26 cellular contexts compared by ENCODE assay signal in the genomic region with DNA sequence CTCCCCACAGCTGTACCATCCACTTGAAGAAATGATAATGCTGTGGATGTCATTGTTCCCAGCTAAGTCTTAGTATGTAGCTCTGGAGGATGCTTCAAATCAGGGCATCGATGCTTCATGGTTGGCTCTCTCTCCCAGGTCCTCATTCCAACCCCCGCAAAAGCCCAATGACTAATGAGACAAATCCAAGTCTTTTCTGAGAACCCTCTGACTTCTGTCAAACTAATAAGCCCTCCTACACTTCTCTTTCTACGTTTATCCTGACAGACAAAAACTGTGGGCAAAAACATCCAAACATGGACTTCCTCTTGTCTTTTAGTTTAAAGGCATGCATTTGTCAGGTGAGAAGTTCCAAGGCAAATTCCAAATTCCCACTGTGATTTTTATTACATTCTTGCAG.
"Had no signal": no experiment of that assay in that cellular context is flagged by ENCODE, and none has a peak within 500 bp of the region (broad histone marks: within the 10 kb centered on the region; RNA-seq: fewer than 3 reads in every experiment).

No MANE protein-coding gene starts in this region.

- ATAC-seq: stimulated activated effector memory CD8-positive, alpha-beta T cell treated with anti-CD3 and anti-CD28 coated beads, Interleukin-12 subunit alpha, Interleukin-12 subunit beta, amount 100 ng/mL, for 72 hours; stimulated activated memory B cell treated with anti-CD40 and anti-IgM and Interleukin-4, amounts not matched to agents 10 μg/mL and 1 μg/mL and 100 μg/mL, for 72 hours; stimulated activated naive B cell treated with anti-CD40 and anti-IgM and Interleukin-4, amounts not matched to agents 10 μg/mL and 1 μg/mL and 100 μg/mL, for 72 hours; stimulated activated naive CD8-positive, alpha-beta T cell treated with anti-CD3 and anti-CD28 coated beads, Interleukin-15, amount 100 ng/mL, for 72 hours; stimulated activated naive CD8-positive, alpha-beta T cell treated with anti-CD3 and anti-CD28 coated beads, Interleukin-15, Interleukin-2, amounts not matched to agents 100 U/mL and 50 U/mL, for 24 hours; upper lobe of right lung had no signal

- DNase-seq: stimulated activated CD4-positive, alpha-beta T cell treated with anti-CD3 and anti-CD28 coated beads, Interleukin-2, amount 100 ng/mL, for 48 hours; stimulated activated CD4-positive, alpha-beta T cell treated with anti-CD3 and anti-CD28 coated beads, Interleukin-4, amount 100 ng/mL, for 1 hour; stimulated activated CD4-positive, alpha-beta T cell treated with anti-CD3 and anti-CD28 coated beads, Interleukin-4, amount 100 ng/mL, for 24 hours; stimulated activated CD4-positive, alpha-beta T cell treated with anti-CD3 and anti-CD28 coated beads, Interleukin-4, amount 100 ng/mL, for 4 hours; stimulated activated CD8-positive, alpha-beta memory T cell treated with anti-CD3 and anti-CD28 coated beads, Interleukin-4, amount 100 ng/mL, for 48 hours; stimulated activated naive B cell treated with anti-CD40 and anti-IgM and Interleukin-4, amounts not matched to agents 10 μg/mL and 1 μg/mL and 100 μg/mL, for 72 hours; stimulated activated naive CD4-positive, alpha-beta T cell; stimulated activated naive CD4-positive, alpha-beta T cell treated with Interleukin-2 at 50 U/mL for 16 hours; stimulated activated naive CD8-positive, alpha-beta T cell treated with anti-CD3 and anti-CD28 coated beads, Interleukin-15, amount 100 ng/mL, for 72 hours; stimulated activated naive CD8-positive, alpha-beta T cell treated with anti-CD3 and anti-CD28 coated beads, Interleukin-15, Interleukin-2, amounts not matched to agents 100 U/mL and 50 U/mL, for 24 hours; stomach; substantia nigra; testis; thyroid gland; tibial artery; trophoblast cell; upper lobe of left lung; upper lobe of right lung; uterus had no signal

- FAIRE-seq: urothelium cell line had no signal

- H3K36me3 ChIP-seq: stomach, suprapubic skin, thoracic aorta, thyroid gland, tibial artery, tibial nerve, upper lobe of left lung, upper lobe of right lung, uterus, vagina had no signal

- H3K9me3 ChIP-seq: stomach, suprapubic skin, testis, thoracic aorta, thyroid gland, tibial artery, tibial nerve, upper lobe of left lung, upper lobe of right lung, uterus, vagina had no signal

- H3K27me3 ChIP-seq: stomach, suprapubic skin, testis, thyroid gland, tibial artery, tibial nerve, upper lobe of left lung, upper lobe of right lung, uterus, vagina had no signal

- H3K4me1 ChIP-seq: stomach, suprapubic skin, testis, thyroid gland, tibial artery, tibial nerve, upper lobe of left lung, upper lobe of right lung, uterus, vagina had no signal

- H3K27ac ChIP-seq: stomach, suprapubic skin, testis, thoracic aorta, thyroid gland, tibial artery, tibial nerve, upper lobe of left lung, upper lobe of right lung, uterus, vagina had no signal

- H3K4me3 ChIP-seq: stomach, suprapubic skin, testis, thoracic aorta, thyroid gland, tibial artery, tibial nerve, upper lobe of left lung, upper lobe of right lung, uterus, vagina had no signal
